8 cellular contexts compared by ENCODE assay signal in the genomic region with DNA sequence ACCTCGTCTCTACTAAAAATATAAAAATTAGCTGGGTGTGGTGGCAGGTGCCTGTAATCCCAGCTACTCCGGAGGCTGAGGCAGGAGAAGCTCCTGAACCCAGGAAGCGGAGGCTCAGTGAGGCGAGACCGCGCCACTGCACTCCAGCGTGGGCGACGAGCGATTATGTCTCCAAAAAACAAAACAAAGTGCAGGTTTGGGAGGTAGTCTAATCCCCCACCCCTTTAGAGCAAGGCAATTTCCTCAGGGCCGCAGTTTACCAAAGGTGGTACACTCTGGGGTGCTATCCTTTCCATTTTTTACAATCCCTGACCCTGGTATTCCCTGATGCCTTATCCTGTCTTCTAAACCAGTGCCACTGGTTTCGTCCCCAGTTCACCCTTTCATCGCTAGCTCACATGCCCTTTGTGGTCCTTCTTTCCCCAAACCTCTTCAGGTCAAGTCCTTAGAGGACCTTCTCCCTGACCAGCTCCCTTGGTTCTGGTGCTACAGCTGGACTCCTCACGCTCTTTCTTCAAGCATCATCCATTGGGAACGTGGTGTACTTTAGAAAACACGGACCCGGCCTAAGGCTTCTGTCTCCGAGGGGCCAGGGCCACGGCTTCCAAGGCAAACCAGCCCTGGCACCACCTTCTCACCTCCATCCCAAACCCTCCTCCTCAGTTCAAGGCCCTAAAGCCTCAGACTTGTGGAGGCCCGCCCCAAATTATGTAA. TPM values are rescaled to one million over a fixed set of nuclear protein-coding genes. Genes with fewer than 3 reads are reported as not detected.
DNase-seq lines count a peak whose midpoint lies in the region; ATAC-seq and TF ChIP-seq lines count a peak whose summit lies in the region.

No MANE protein-coding gene starts in this region.

- H3K27me3 Mint-ChIP-seq in CD4-positive, alpha-beta memory T cell = no peaks in the 10 kb centered on the region
- no peaks in the 10 kb centered on the region for H3K27me3 Mint-ChIP-seq in memory B cell

- no peaks in the 10 kb centered on the region for H3K9me3 Mint-ChIP-seq in CD4-positive, alpha-beta memory T cell
- no peaks in the 10 kb centered on the region for H3K9me3 Mint-ChIP-seq in memory B cell

- H3K27ac ChIP-seq in CD4-positive, alpha-beta memory T cell (ENCODE audit: low read depth, low read length) = peak overlapping the region; percentile 82
- peak overlapping the region; percentile 83 to 93 for H3K27ac ChIP-seq in breast epithelium

- H3K27ac Mint-ChIP-seq in CD4-positive, alpha-beta memory T cell = peak overlapping the region; percentile 85 to 98 (median 95)
- peak overlapping the region; percentile 94 for H3K27ac Mint-ChIP-seq in memory B cell

- no peak for TF ChIP-seq POLR2A in breast epithelium (IDR thresholded peaks at IDR 0.05)

- intact Hi-C loops in CD4-positive, alpha-beta memory T cell (cut with micrococcal nuclease) = loop anchor here (1.0 to 10.0 kb wide), 2 partner anchors 109 to 540 kb away; partner anchors contain the start of genes TCEANC2 and TMEM59
- intact Hi-C loops in breast epithelium (cut with DNase I; ENCODE audit: low total_unique reads) = no loop called here

- peaks cover 44% of the 10 kb centered on the region for H3K4me1 ChIP-seq in CD4-positive, alpha-beta memory T cell (ENCODE audit: insufficient read depth, low read length)
- H3K4me1 ChIP-seq in breast epithelium = no peaks in the 10 kb centered on the region

- H3K4me3 Mint-ChIP-seq in CD4-positive, alpha-beta memory T cell = peak overlapping the region; percentile 93 to 99 (median 96)
- H3K4me3 Mint-ChIP-seq in memory B cell = peak overlapping the region; percentile 97

- H3K27me3 ChIP-seq in CD4-positive, alpha-beta memory T cell (ENCODE audit: insufficient read depth, low read length) = no peaks in the 10 kb centered on the region
- no peaks in the 10 kb centered on the region for H3K27me3 ChIP-seq in breast epithelium

- TF ChIP-seq CTCF in breast epithelium (IDR thresholded peaks at IDR 0.05) = no peak

- peaks cover 29 to 66% (median 49%) of the 10 kb centered on the region in 4 donors for H3K4me1 Mint-ChIP-seq in CD4-positive, alpha-beta memory T cell
- H3K4me1 Mint-ChIP-seq in memory B cell = peaks cover 26% of the 10 kb centered on the region

- peak in 2 of 5 donors; percentile 1 to 5 for DNase-seq in CD4-positive, alpha-beta memory T cell
- DNase-seq in Jurkat, Clone E6-1 (ENCODE audit: low read depth, low spot score) = no peak
- DNase-seq in breast epithelium (ENCODE audit: low spot score in 2 of 2) (no peak), memory B cell (ENCODE audit: low spot score in 2 of 2) (no peak), LoVo (ENCODE audit: low spot score) (no peak)

- ATAC-seq in memory B cell (ENCODE audit: low read depth) = no peak
- ATAC-seq in HG03565 (IDR thresholded peaks at IDR 0.05; ENCODE audit: unreplicated experiment) = no peak
- no peak for ATAC-seq in HG03432 (IDR thresholded peaks at IDR 0.05; ENCODE audit: unreplicated experiment)
- no peak for ATAC-seq in GM18498 (IDR thresholded peaks at IDR 0.05; ENCODE audit: unreplicated experiment)

- no peaks in the 10 kb centered on the region for H3K9me3 ChIP-seq in CD4-positive, alpha-beta memory T cell (ENCODE audit: control insufficient read depth in 1 of 2, low read length in 2 of 2)
- H3K9me3 ChIP-seq in breast epithelium = no peaks in the 10 kb centered on the region

- CTCF ChIA-PET in CD4-positive, alpha-beta memory T cell (lab: Charles Lee; ENCODE audit: partially characterized antibody) = interaction anchor here (0.8 to 2.9 kb wide), 9 partner anchors 12 to 463 kb away, joined by 3 to 24 read pairs (median 6); partner anchors contain the start of gene YIPF1

- H3K36me3 Mint-ChIP-seq in CD4-positive, alpha-beta memory T cell = peaks cover 0 to 7% of the 10 kb centered on the region in 2 donors
- peaks cover 2% of the 10 kb centered on the region for H3K36me3 Mint-ChIP-seq in memory B cell

- no peaks in the 10 kb centered on the region for H3K36me3 ChIP-seq in CD4-positive, alpha-beta memory T cell (ENCODE audit: insufficient read depth, low read length)
- H3K36me3 ChIP-seq in breast epithelium = no peaks in the 10 kb centered on the region

- H3K4me3 ChIP-seq in CD4-positive, alpha-beta memory T cell (ENCODE audit: low read length in 2 of 2) = peak overlapping the region; percentile 63 to 87
- peak overlapping the region; percentile 70 for H3K4me3 ChIP-seq in Jurkat, Clone E6-1 (ENCODE audit: low read length)
- peak overlapping the region; percentile 65 to 78 (median 68) for H3K4me3 ChIP-seq in breast epithelium

- POLR2A ChIA-PET in CD4-positive, alpha-beta memory T cell (lab: Charles Lee; ENCODE audit: partially characterized antibody) = interaction anchor here (0.9 to 2.3 kb wide), 17 partner anchors 9 to 706 kb away, joined by 3 to 25 read pairs (median 6); partner anchors contain the start of genes CYB5RL, MAGOH, MRPL37 and NDC1

RNA-seq across cellular contexts. Expression of gene IFT25, which starts 0.9 kb away (rescaled TPM):
- 10 to 100 TPM; 47.2 to 50.3 TPM for total RNA-seq in CD4-positive, alpha-beta memory T cell
- 10 to 100 TPM; 45.5 to 65.4 TPM for polyA plus RNA-seq in CD4-positive, alpha-beta memory T cell
- 76.9 TPM for polyA plus RNA-seq in Jurkat, Clone E6-1 (2012; ENCODE audit: insufficient read depth, insufficient read length)
- 10 to 100 TPM; 20.8 to 27.7 (median 23.3) TPM for total RNA-seq in breast epithelium

RNA-seq across cellular contexts. Expression of gene LRRC42, which starts 1.5 kb away (rescaled TPM):
- total RNA-seq in CD4-positive, alpha-beta memory T cell = 1 to 10 TPM; 7.3 to 8.7 TPM
- 1 to 10 TPM; 4.7 to 8.4 TPM for polyA plus RNA-seq in CD4-positive, alpha-beta memory T cell
- 45.8 TPM for polyA plus RNA-seq in Jurkat, Clone E6-1 (2012; ENCODE audit: insufficient read depth, insufficient read length)
- total RNA-seq in breast epithelium = 10 to 100 TPM; 11.2 to 20.0 (median 17.7) TPM

RNA-seq across cellular contexts. Expression of gene DIO1, which starts 50.6 kb away (rescaled TPM):
- not detected for total RNA-seq in CD4-positive, alpha-beta memory T cell
- polyA plus RNA-seq in CD4-positive, alpha-beta memory T cell = not detected
- not detected for polyA plus RNA-seq in Jurkat, Clone E6-1 (2012; ENCODE audit: insufficient read depth, insufficient read length)
- 1 to 10 TPM in 1 of 3 donors, under 1 TPM in 1, not detected in 1; 0.59 to 8.2 TPM for total RNA-seq in breast epithelium

RNA-seq across cellular contexts. Expression of gene YIPF1, which starts 55.0 kb away (rescaled TPM):
- total RNA-seq in CD4-positive, alpha-beta memory T cell = 10 to 100 TPM; 14.8 to 15.2 TPM
- polyA plus RNA-seq in CD4-positive, alpha-beta memory T cell = 10 to 100 TPM; 25.2 to 30.5 TPM
- polyA plus RNA-seq in Jurkat, Clone E6-1 (2012; ENCODE audit: insufficient read depth, insufficient read length) = 26.5 TPM
- total RNA-seq in breast epithelium = 10 to 100 TPM; 21.3 to 43.6 (median 40.7) TPM
